10 cellular contexts compared by ENCODE assay signal in the genomic region with DNA sequence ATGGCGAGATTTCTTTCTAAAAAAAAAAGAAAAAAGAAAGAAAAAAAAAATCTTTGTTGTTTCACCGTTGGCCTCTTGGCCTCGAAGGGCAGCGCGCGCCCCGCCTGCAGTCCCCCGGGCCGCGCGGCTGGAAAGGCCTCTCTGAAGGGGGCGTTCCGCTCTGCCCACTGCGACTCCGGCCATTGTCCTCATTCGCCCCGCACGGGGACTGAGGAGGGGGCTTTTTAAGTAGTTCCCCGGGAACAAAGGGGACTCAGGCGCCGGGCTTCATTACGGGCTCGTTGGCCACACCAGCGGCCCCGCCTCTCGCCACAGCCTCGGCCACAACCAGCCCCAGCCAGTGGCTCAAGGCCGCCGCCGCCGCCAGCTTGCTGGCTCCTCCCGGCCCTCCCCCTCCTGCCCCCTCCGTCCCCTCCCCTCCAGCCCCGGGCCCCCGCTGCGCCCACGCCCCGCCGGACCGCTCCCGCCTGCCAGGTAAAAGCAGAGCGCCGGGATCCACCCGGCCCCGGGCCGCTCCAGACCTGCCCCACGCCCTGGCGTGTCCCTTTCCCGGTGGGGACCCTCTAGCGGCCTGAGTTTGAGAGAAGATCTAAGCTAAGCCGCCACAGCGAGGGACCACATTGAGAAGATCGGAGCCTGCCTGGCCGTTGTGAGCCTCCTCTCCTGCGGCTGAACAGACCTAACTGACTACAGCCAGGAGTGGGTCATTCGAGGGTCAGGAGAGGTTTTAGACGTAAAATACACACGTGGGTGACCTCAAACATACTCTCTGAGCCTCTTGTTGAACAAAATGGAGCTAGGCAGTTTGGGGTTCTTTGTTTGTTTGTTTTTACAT. TPM values are rescaled to one million over a fixed set of nuclear protein-coding genes. Genes with fewer than 3 reads are reported as not detected.
DNase-seq lines count a peak whose midpoint lies in the region; ATAC-seq and TF ChIP-seq lines count a peak whose summit lies in the region.
"Had no signal": no experiment of that assay in that cellular context is flagged by ENCODE, and none has a peak within 500 bp of the region (broad histone marks: within the 10 kb centered on the region; RNA-seq: fewer than 3 reads in every experiment).

No MANE protein-coding gene starts in this region.

- H3K27ac ChIP-seq in esophagus squamous epithelium, result peak overlapping the region in 2 of 4 donors; percentile 18 to 58
- peak overlapping the region; percentile 60 for H3K27ac ChIP-seq in urinary bladder (ENCODE audit: low read depth)
- H3K27ac ChIP-seq: HL-60 had no signal

- TF ChIP-seq POLR2A in esophagus squamous epithelium (IDR thresholded peaks at IDR 0.05), result no peak

- H3K27me3 ChIP-seq in NT2/D1 (ENCODE audit: insufficient read depth, insufficient read length) (no peaks in the 10 kb centered on the region), esophagus squamous epithelium (peaks cover 0 to 22% (median 0%) of the 10 kb centered on the region in 4 donors)

- no peaks in the 10 kb centered on the region for H3K9me3 ChIP-seq in NT2/D1 (ENCODE audit: insufficient read depth, low read length)
- no peaks in the 10 kb centered on the region for H3K9me3 ChIP-seq in esophagus squamous epithelium

- 25 to 53% methylated on average over 14 to 33 of the region's 58 CpGs for WGBS in esophagus squamous epithelium, 2 donors
- 18% methylated on average over 58 of the region's 58 CpGs for WGBS in urinary bladder

- ATAC-seq in GM21390 (IDR thresholded peaks at IDR 0.05; ENCODE audit: unreplicated experiment) (no peak), HG02610 (IDR thresholded peaks at IDR 0.05; ENCODE audit: unreplicated experiment) (no peak)

- DNase-seq in NT2/D1 (ENCODE audit: low read depth, low spot score) (peak; percentile 79), esophagus squamous epithelium (lab: John Stamatoyannopoulos, UW) (no peak), midbrain (lab: John Stamatoyannopoulos, UW) (peak; percentile 28), germinal center (ENCODE audit: low spot score) (no peak), mucosa of gallbladder (ENCODE audit: low spot score) (no peak)

- intact Hi-C loops in esophagus squamous epithelium (cut with DNase I), result no loop called here

- peak overlapping the region; percentile 91 for H3K9ac ChIP-seq in NT2/D1 (ENCODE audit: insufficient read length, low read depth)

- H3K4me1 ChIP-seq in NT2/D1 (ENCODE audit: insufficient read depth, insufficient read length) (peaks cover 19% of the 10 kb centered on the region), esophagus squamous epithelium (peaks cover 6 to 27% (median 15%) of the 10 kb centered on the region in 3 donors), urinary bladder (ENCODE audit: insufficient read depth) (no peaks in the 10 kb centered on the region)

- no peak for TF ChIP-seq CTCF in esophagus squamous epithelium (IDR thresholded peaks at IDR 0.05)

- H3K36me3 ChIP-seq in NT2/D1 (ENCODE audit: insufficient read depth, insufficient read length, low read length), result no peaks in the 10 kb centered on the region
- H3K36me3 ChIP-seq in esophagus squamous epithelium, result no peaks in the 10 kb centered on the region
- no peaks in the 10 kb centered on the region for H3K36me3 ChIP-seq in urinary bladder (ENCODE audit: insufficient read depth)

- H3K4me3 ChIP-seq in NT2/D1 (ENCODE audit: insufficient read length, low read depth) (peak overlapping the region; percentile 38), esophagus squamous epithelium (peak overlapping the region; percentile 19 to 57 (median 44)), urinary bladder (ENCODE audit: low read depth, low read length) (peak overlapping the region; percentile 16)

RNA-seq across cellular contexts. Expression of gene CPN2, which starts 54.1 kb away (rescaled TPM):
- total RNA-seq in esophagus squamous epithelium (not detected), urinary bladder (not detected), mucosa of gallbladder (0.12 TPM)
- polyA plus RNA-seq in urinary bladder, result 0.06 TPM
- total RNA-seq: lung microvascular endothelial cell had no signal

Comparison
In these comparisons a context has a peak if more than half of its experiments do, and no peak if none do; other contexts are left out.
1. DNase-seq: peak in NT2/D1 (single experiment) and midbrain (single experiment); none in esophagus squamous epithelium (single experiment), germinal center (single experiment) and mucosa of gallbladder (single experiment).
2. Peak in every context shown above with its lines, with median percentiles within 50 percentile points of each other: H3K4me3 ChIP-seq.